1 cellular context compared by ENCODE assay signal in genomic region chr1:154621875-154622274, GRCh38.
TF ChIP-seq lines count a peak whose summit lies in the region.

No MANE protein-coding gene starts in this region.

TF ChIP-seq in HEK293, 187 proteins besides CTCF, POLR2A, EP300 and RAD21 (continued from another document):
- no peak for TF ChIP-seq PRDM4 (tag by site-specific recombination; IDR thresholded peaks at IDR 0.05)
- TF ChIP-seq ZNF292 (tag by site-specific recombination; IDR thresholded peaks at IDR 0.05; ENCODE audit: borderline replicate concordance, low read depth) = no peak
- TF ChIP-seq ZNF394 (tag by site-specific recombination; IDR thresholded peaks at IDR 0.05; ENCODE audit: borderline replicate concordance) = no peak
- TF ChIP-seq ZBTB8A (tag by site-specific recombination; IDR thresholded peaks at IDR 0.05) = no peak
- no peak for TF ChIP-seq ZNF140 (tag by site-specific recombination; IDR thresholded peaks at IDR 0.05)
- TF ChIP-seq ZNF16 (tag by site-specific recombination; IDR thresholded peaks at IDR 0.05; ENCODE audit: low read depth) = no peak
- TF ChIP-seq ZNF169 (tag by site-specific recombination; IDR thresholded peaks at IDR 0.05) = no peak
- no peak for TF ChIP-seq ZBTB48 (tag by site-specific recombination; IDR thresholded peaks at IDR 0.05)
- TF ChIP-seq INSM2 (tag by site-specific recombination; IDR thresholded peaks at IDR 0.05) = no peak
- no peak for TF ChIP-seq SP7 (tag by site-specific recombination; IDR thresholded peaks at IDR 0.05)
- TF ChIP-seq HOXC10 (CRISPR knock-in tag; IDR thresholded peaks at IDR 0.05) = no peak
- no peak for TF ChIP-seq ZNF747 (tag by site-specific recombination; IDR thresholded peaks at IDR 0.05)
- TF ChIP-seq GLIS1 (tag by site-specific recombination; IDR thresholded peaks at IDR 0.05) = peak; percentile 76
- TF ChIP-seq ZNF10 (tag by site-specific recombination; IDR thresholded peaks at IDR 0.05) = no peak
- TF ChIP-seq ZNF155 (tag by site-specific recombination; IDR thresholded peaks at IDR 0.05) = no peak
- TF ChIP-seq MEIS1 (CRISPR knock-in tag; IDR thresholded peaks at IDR 0.05; ENCODE audit: borderline replicate concordance) = no peak
- no peak for TF ChIP-seq ZNF549 (tag by site-specific recombination; IDR thresholded peaks at IDR 0.05)
- no peak for TF ChIP-seq PRDM1 (tag by site-specific recombination; IDR thresholded peaks at IDR 0.05)
- peak; percentile 30; the same call in 1 of the 2 replicates for TF ChIP-seq ZIC2 (tag by site-specific recombination; IDR thresholded peaks at IDR 0.05)
- TF ChIP-seq ZNF426 (tag by site-specific recombination; IDR thresholded peaks at IDR 0.05) = no peak
- TF ChIP-seq ZNF639 (tag by site-specific recombination; IDR thresholded peaks at IDR 0.05) = no peak
- TF ChIP-seq ZNF114 (tag by site-specific recombination; IDR thresholded peaks at IDR 0.05) = no peak
- TF ChIP-seq ZNF488 (tag by site-specific recombination; IDR thresholded peaks at IDR 0.05) = no peak
- TF ChIP-seq ZNF621 (tag by site-specific recombination; IDR thresholded peaks at IDR 0.05) = no peak
- TF ChIP-seq PATZ1 (tag by site-specific recombination; IDR thresholded peaks at IDR 0.05) = no peak
- TF ChIP-seq ZNF571 (tag by site-specific recombination; IDR thresholded peaks at IDR 0.05) = no peak
- TF ChIP-seq HOXA7 (CRISPR knock-in tag; IDR thresholded peaks at IDR 0.05; ENCODE audit: borderline replicate concordance) = no peak
- no peak for TF ChIP-seq KLF17 (tag by site-specific recombination; IDR thresholded peaks at IDR 0.05)
- no peak for TF ChIP-seq KLF9 (tag by site-specific recombination; IDR thresholded peaks at IDR 0.05; ENCODE audit: low read depth)
- no peak for TF ChIP-seq ZNF664 (tag by site-specific recombination; IDR thresholded peaks at IDR 0.05)
- no peak for TF ChIP-seq ZNF76 (tag by site-specific recombination; IDR thresholded peaks at IDR 0.05; ENCODE audit: borderline replicate concordance, low read depth)
- no peak for TF ChIP-seq ZNF48 (tag by site-specific recombination; IDR thresholded peaks at IDR 0.05)
- TF ChIP-seq ZSCAN30 (tag by site-specific recombination; IDR thresholded peaks at IDR 0.05) = no peak
- TF ChIP-seq ZNF600 (tag by site-specific recombination; IDR thresholded peaks at IDR 0.05) = peak; percentile 62
- TF ChIP-seq ZNF544 (tag by site-specific recombination; IDR thresholded peaks at IDR 0.05) = no peak
- no peak for TF ChIP-seq ZSCAN16 (tag by site-specific recombination; IDR thresholded peaks at IDR 0.05)
TF ChIP-seq in HEK293: peak in this region for 6.
